21 cellular contexts compared by ENCODE assay signal in the genomic region with DNA sequence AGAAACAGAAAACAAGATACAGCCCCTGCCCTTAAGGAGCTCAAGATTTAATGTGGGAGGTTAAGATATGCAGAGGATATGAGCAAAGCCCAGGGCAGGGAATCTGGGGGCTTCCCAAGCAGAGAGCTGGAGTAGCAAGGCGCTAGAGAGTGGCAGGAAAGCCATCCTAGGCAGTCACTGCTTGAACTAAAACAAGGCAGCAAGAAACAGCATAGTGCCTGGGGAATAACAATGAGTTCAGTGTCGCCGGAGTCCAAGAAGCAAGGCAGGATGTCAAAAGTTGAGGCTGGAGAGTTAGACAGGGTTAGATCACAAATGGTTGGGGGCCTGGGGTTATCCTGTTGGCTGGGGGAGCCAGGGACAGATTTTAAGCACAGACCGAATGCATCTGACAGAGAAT. TPM values are rescaled to one million over a fixed set of nuclear protein-coding genes. Genes with fewer than 3 reads are reported as not detected.
DNase-seq lines count a peak whose midpoint lies in the region; TF ChIP-seq lines count a peak whose summit lies in the region.
"Had no signal": no experiment of that assay in that cellular context is flagged by ENCODE, and none has a peak within 500 bp of the region (broad histone marks: within the 10 kb centered on the region; RNA-seq: fewer than 3 reads in every experiment).

No MANE protein-coding gene starts in this region.

- in situ Hi-C loops in G401 (cut with HindIII; ENCODE audit: low sequenced_read_pairs) = no loop called here

- peaks cover 0 to 6% (median 0%) of the 10 kb centered on the region in 6 donors for H3K4me1 ChIP-seq in spleen
- H3K4me1 ChIP-seq: colonic mucosa, suprapubic skin had no signal

- H3K4me1 Mint-ChIP-seq in osteocyte (ENCODE audit: unreplicated experiment) = peaks cover 24% of the 10 kb centered on the region

- 72 to 79% (median 76%) methylated on average over 4 of the region's 4 CpGs for WGBS in spleen, 5 donors

- H3K4me3 Mint-ChIP-seq in osteocyte (ENCODE audit: unreplicated experiment) = no peak overlapping the region
- H3K4me3 Mint-ChIP-seq: activated naive CD4-positive, alpha-beta T cell treated with anti-CD3 and anti-CD28 coated beads for 36 hours; CD4-positive, alpha-beta T cell; mesothelial cell of epicardium had no signal

- TF ChIP-seq CTCF in osteocyte (IDR thresholded peaks at IDR 0.05) = no peak
- no peak for TF ChIP-seq CTCF in spleen (IDR thresholded peaks at IDR 0.05 in 8 of 11, conservative IDR thresholded peaks at IDR 0.05 in 3 of 11)

- peak overlapping the region; percentile 38 for H3K27ac Mint-ChIP-seq in osteocyte (ENCODE audit: unreplicated experiment)
- H3K27ac Mint-ChIP-seq: activated naive CD4-positive, alpha-beta T cell treated with anti-CD3 and anti-CD28 coated beads for 36 hours; CD4-positive, alpha-beta T cell; mesothelial cell of epicardium had no signal

- intact Hi-C loops in spleen (cut with DNase I; ENCODE audit: low total_unique reads) = no loop called here

- H3K4me3 ChIP-seq in spleen = no peak overlapping the region
- H3K4me3 ChIP-seq: colonic mucosa, suprapubic skin had no signal

- DNase-seq in G401 (ENCODE audit: low spot score) (peak; percentile 58), cerebellar cortex (ENCODE audit: low spot score) (peak; percentile 45), hippocampal formation (lab: John Stamatoyannopoulos, UW) (peak; percentile 23 to 56), osteocyte (ENCODE audit: extremely low spot score, unreplicated experiment) (no peak), epidermal melanocyte (ENCODE audit: insufficient read length, low spot score) (no peak), NOMO-1 treated with dmso at 0.1 percent for 144 hours (lab: John Stamatoyannopoulos, UW; ENCODE audit: unreplicated experiment) (no peak), spleen (no peak)
- no peak for DNase-seq in effector CD8-positive, alpha-beta T cell (lab: John Stamatoyannopoulos, UW)
- DNase-seq: activated CD4-positive, CD25-positive, alpha-beta regulatory T cell treated with anti-CD3 and anti-CD28 coated beads, Interleukin-2, amount 50 U/mL, for 72 hours; activated naive CD4-positive, alpha-beta T cell treated with anti-CD3 and anti-CD28 coated beads for 36 hours; activated T-cell treated with anti-CD3 and anti-CD28 coated beads, Interleukin-2, amount 50 U/mL, for 48 hours; aorta; CD4-positive, alpha-beta T cell; colonic mucosa; GDM1; NCI-H1436; NCI-H524 treated with DMSO at 0.1 percent for 48 hours; RPMI8226; T1000 had no signal

- H3K36me3 ChIP-seq in spleen = no peaks in the 10 kb centered on the region
- H3K36me3 ChIP-seq: colonic mucosa, suprapubic skin had no signal

- H3K27me3 Mint-ChIP-seq in osteocyte (ENCODE audit: unreplicated experiment) = no peaks in the 10 kb centered on the region
- H3K27me3 Mint-ChIP-seq: CD4-positive, alpha-beta T cell had no signal

- H3K36me3 Mint-ChIP-seq in osteocyte (ENCODE audit: unreplicated experiment) = peaks cover 2% of the 10 kb centered on the region
- H3K36me3 Mint-ChIP-seq: mesothelial cell of epicardium had no signal

- no peaks in the 10 kb centered on the region for H3K9me3 Mint-ChIP-seq in osteocyte (ENCODE audit: unreplicated experiment)
- H3K9me3 Mint-ChIP-seq: CD4-positive, alpha-beta T cell; mesothelial cell of epicardium had no signal

- H3K27me3 ChIP-seq in spleen (replicated peaks in 1 of 7) = no peaks in the 10 kb centered on the region
- H3K27me3 ChIP-seq: colonic mucosa, suprapubic skin had no signal

- H3K9me3 ChIP-seq in spleen = no peaks in the 10 kb centered on the region
- H3K9me3 ChIP-seq: colonic mucosa, suprapubic skin had no signal

- no peak for TF ChIP-seq POLR2A in spleen (IDR thresholded peaks at IDR 0.05)

- H3K27ac ChIP-seq in spleen = peak overlapping the region in 3 of 8 donors; percentile 27 to 37 (median 31)
- H3K27ac ChIP-seq: colonic mucosa, suprapubic skin had no signal

RNA-seq across cellular contexts. Expression of a gene that starts 24.6 kb away (rescaled TPM):
- total RNA-seq in G401 (2014; rRNA removed; shearing (Covaris generic)) = not detected in 2 replicates
- total RNA-seq in osteocyte = 83.8 and 87.2 TPM in 2 replicates
- total RNA-seq in spleen = 10 to 100 TPM; 14.3 to 40.2 (median 30.4) TPM
- polyA plus RNA-seq in spleen = 1 to 10 TPM in 2 of 3 donors, under 1 TPM in 1; 0.96 to 3.2 (median 1.5) TPM
- total RNA-seq: activated naive CD4-positive, alpha-beta T cell treated with anti-CD3 and anti-CD28 coated beads for 36 hours; CD4-positive, alpha-beta T cell had no signal

Comparison
In these comparisons a context has a peak if more than half of its experiments do, and no peak if none do; other contexts are left out.
1. DNase-seq: peak in G401 (single experiment), cerebellar cortex (single experiment) and hippocampal formation (2 of 2); none in osteocyte (single experiment), epidermal melanocyte (single experiment), NOMO-1 treated with dmso at 0.1 percent for 144 hours (single experiment), spleen (single experiment) and effector CD8-positive, alpha-beta T cell (single experiment).
2. RNA of a gene that starts 24.6 kb away (total RNA-seq): 83.8 to 87.2 TPM in osteocyte and 14.3 to 40.2 TPM in spleen; not detected in G401; every median in the first group is over 10 times any median in the second.